ENCODE assay signal across 10 cellular contexts in genomic region chr9:95189230-95190098, GRCh38.
DNase-seq lines count a peak whose midpoint lies in the region; ATAC-seq and TF ChIP-seq lines count a peak whose summit lies in the region.
"Had no signal": no experiment of that assay in that cellular context is flagged by ENCODE, and none has a peak within 500 bp of the region (broad histone marks: within the 10 kb centered on the region; RNA-seq: fewer than 3 reads in every experiment).

No MANE protein-coding gene starts in this region.

- TF ChIP-seq CTCF in uterus (IDR thresholded peaks at IDR 0.05) = no peak

- peak overlapping the region; percentile 29 for H3K27ac Mint-ChIP-seq in activated naive CD8-positive, alpha-beta T cell
- H3K27ac Mint-ChIP-seq in activated naive CD8-positive, alpha-beta T cell treated with anti-CD3 and anti-CD28 coated beads, Interleukin-2, amount 50 U/mL, for 24 hours = no peak overlapping the region

- no peaks in the 10 kb centered on the region for H3K4me1 ChIP-seq in uterus

- H3K27ac ChIP-seq in caudate nucleus (ENCODE audit: low read depth, low read length) (peak overlapping the region; percentile 31), uterus (peak overlapping the region; percentile 44 to 53)

- H3K9me3 ChIP-seq in uterus = no peaks in the 10 kb centered on the region

- no peak for DNase-seq in activated naive CD8-positive, alpha-beta T cell treated with anti-CD3 and anti-CD28 coated beads, Interleukin-2, amount 50 U/mL, for 24 hours
- no peak for DNase-seq in caudate nucleus (lab: John Stamatoyannopoulos, UW)
- peak; percentile 26 for DNase-seq in medulla oblongata (ENCODE audit: extremely low spot score)
- DNase-seq in uterus = peak in 1 of 2 donors; percentile 34
- DNase-seq: left colon, T1000 had no signal

- H3K36me3 Mint-ChIP-seq in activated naive CD8-positive, alpha-beta T cell = peaks cover 6% of the 10 kb centered on the region
- no peaks in the 10 kb centered on the region for H3K36me3 Mint-ChIP-seq in activated naive CD8-positive, alpha-beta T cell treated with anti-CD3 and anti-CD28 coated beads, Interleukin-2, amount 50 U/mL, for 24 hours (ENCODE audit: low read depth)

- no peaks in the 10 kb centered on the region for H3K27me3 Mint-ChIP-seq in activated naive CD8-positive, alpha-beta T cell
- H3K27me3 Mint-ChIP-seq in activated naive CD8-positive, alpha-beta T cell treated with anti-CD3 and anti-CD28 coated beads, Interleukin-2, amount 50 U/mL, for 24 hours = no peaks in the 10 kb centered on the region

- no peaks in the 10 kb centered on the region for H3K9me3 Mint-ChIP-seq in activated naive CD8-positive, alpha-beta T cell (ENCODE audit: low read depth)
- peaks cover 3% of the 10 kb centered on the region for H3K9me3 Mint-ChIP-seq in activated naive CD8-positive, alpha-beta T cell treated with anti-CD3 and anti-CD28 coated beads, Interleukin-2, amount 50 U/mL, for 24 hours

- peak overlapping the region; percentile 57 for H3K4me3 Mint-ChIP-seq in activated naive CD8-positive, alpha-beta T cell
- no peak overlapping the region for H3K4me3 Mint-ChIP-seq in activated naive CD8-positive, alpha-beta T cell treated with anti-CD3 and anti-CD28 coated beads, Interleukin-2, amount 50 U/mL, for 24 hours

- no peaks in the 10 kb centered on the region for H3K27me3 ChIP-seq in uterus

- H3K4me1 Mint-ChIP-seq in activated naive CD8-positive, alpha-beta T cell (ENCODE audit: low read depth) = peaks cover 29% of the 10 kb centered on the region
- peaks cover 16% of the 10 kb centered on the region for H3K4me1 Mint-ChIP-seq in activated naive CD8-positive, alpha-beta T cell treated with anti-CD3 and anti-CD28 coated beads, Interleukin-2, amount 50 U/mL, for 24 hours

- intact Hi-C loops in uterus (cut with DNase I; ENCODE audit: low total_unique reads) = no loop called here

- no peak for ATAC-seq in activated naive CD8-positive, alpha-beta T cell treated with anti-CD3 and anti-CD28 coated beads, Interleukin-2, amount 50 U/mL, for 24 hours
- no peak for ATAC-seq in HG03196 (IDR thresholded peaks at IDR 0.05; ENCODE audit: unreplicated experiment)
- ATAC-seq in HG02571 (IDR thresholded peaks at IDR 0.05; ENCODE audit: unreplicated experiment) = no peak
- ATAC-seq in GM21360 (IDR thresholded peaks at IDR 0.05; ENCODE audit: unreplicated experiment) = no peak
- ATAC-seq: left colon had no signal

- no peak for TF ChIP-seq POLR2A in uterus (IDR thresholded peaks at IDR 0.05)

- H3K36me3 ChIP-seq in uterus = no peaks in the 10 kb centered on the region

- H3K4me3 ChIP-seq in uterus = no peak overlapping the region
